Comparison of ENCODE assay signal across 8 cellular contexts in the genomic region with DNA sequence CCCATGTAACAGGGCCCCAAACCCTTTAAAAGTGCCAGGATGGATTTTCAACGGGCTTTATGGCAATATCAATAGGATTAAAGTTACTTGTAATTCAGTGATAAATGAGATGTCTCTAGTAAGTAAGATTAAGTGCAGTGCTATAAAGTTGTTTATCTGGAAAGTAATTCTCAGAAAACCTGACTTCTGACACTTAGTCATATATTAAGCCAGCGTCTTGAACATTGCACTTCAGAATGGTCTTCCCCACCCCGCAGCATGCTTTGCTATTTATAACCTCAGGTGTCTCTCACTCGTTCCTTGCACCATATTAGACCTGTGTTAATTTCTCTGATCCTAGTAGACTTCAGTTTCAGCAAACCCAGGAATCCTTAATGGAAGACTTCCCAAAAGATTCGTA. TPM values are rescaled to one million over a fixed set of nuclear protein-coding genes. Genes with fewer than 3 reads are reported as not detected.
DNase-seq lines count a peak whose midpoint lies in the region; ATAC-seq and TF ChIP-seq lines count a peak whose summit lies in the region.

No MANE protein-coding gene starts in this region.

- H4K8ac ChIP-seq in neuronal stem cell (ENCODE audit: low read depth, low read length): no peak overlapping the region

- H3K9me3 Mint-ChIP-seq in endothelial cell (ENCODE audit: unreplicated experiment): no peaks in the 10 kb centered on the region

- no peak for DNase-seq in endothelial cell (ENCODE audit: low spot score)
- no peak for DNase-seq in neuronal stem cell (ENCODE audit: low spot score)
- no peak for DNase-seq in NCI-H146 (lab: John Stamatoyannopoulos, UW)
- no peak for DNase-seq in GM19238 (ENCODE audit: insufficient read length, low spot score)

- no peak overlapping the region for H3K27ac Mint-ChIP-seq in endothelial cell (ENCODE audit: unreplicated experiment)

- H3K9me2 ChIP-seq in Loucy (replicated peaks; ENCODE audit: low read depth, low read length): no peaks in the 10 kb centered on the region

- H3F3A ChIP-seq in Loucy (ENCODE audit: low read depth): 0 out of 2 replicates have a peak, but pooled peaks cover 3% of the 10 kb centered on the region

- H3K23ac ChIP-seq in neuronal stem cell (ENCODE audit: low read depth, low read length, poor library complexity): no peak overlapping the region

- peaks cover 2% of the 10 kb centered on the region for H3K79me1 ChIP-seq in neuronal stem cell (ENCODE audit: low read depth, low read length)

- H4K20me1 ChIP-seq in BLaER1 (peaks cover 22% of the 10 kb centered on the region), Loucy (ENCODE audit: insufficient read depth, low read length, poor library complexity, severe bottlenecking) (no peaks in the 10 kb centered on the region)

- no peak overlapping the region for H2AK5ac ChIP-seq in neuronal stem cell (ENCODE audit: low read depth, low read length)

- no peak overlapping the region for H3K9ac ChIP-seq in BLaER1
- no peak overlapping the region for H3K9ac ChIP-seq in Loucy (ENCODE audit: low read depth, low read length, poor library complexity, severe bottlenecking)
- no peak overlapping the region for H3K9ac ChIP-seq in neuronal stem cell (ENCODE audit: low read depth, low read length, poor library complexity)

- no peak overlapping the region for H3K27ac ChIP-seq in BLaER1
- H3K27ac ChIP-seq in neuronal stem cell (replicated peaks; ENCODE audit: low read length): no peak overlapping the region

- H3K4me1 ChIP-seq in BLaER1: peaks cover 25% of the 10 kb centered on the region
- peaks cover 26% of the 10 kb centered on the region for H3K4me1 ChIP-seq in Loucy (ENCODE audit: insufficient read depth, low read length, poor library complexity, severe bottlenecking)
- H3K4me1 ChIP-seq in neuronal stem cell (ENCODE audit: control insufficient read depth in 2 of 2, insufficient read depth in 1 of 2, low read depth in 1 of 2, low read length in 2 of 2): peaks cover 9 to 11% of the 10 kb centered on the region in 2 donors

- H3K9me3 ChIP-seq in BLaER1 (no peaks in the 10 kb centered on the region), Loucy (ENCODE audit: insufficient read depth, low read depth, low read length) (no peaks in the 10 kb centered on the region), neuronal stem cell (replicated peaks in 1 of 2; ENCODE audit: control insufficient read depth in 2 of 2, insufficient read depth in 1 of 2, low read depth in 1 of 2, low read length in 2 of 2) (no peaks in the 10 kb centered on the region)

- peaks cover 6% of the 10 kb centered on the region for H3K27me3 Mint-ChIP-seq in endothelial cell (ENCODE audit: unreplicated experiment)

- no peak overlapping the region for H2BK5ac ChIP-seq in neuronal stem cell (ENCODE audit: low read length)

- no peak overlapping the region for H3K4ac ChIP-seq in neuronal stem cell (ENCODE audit: low read length)

- WGBS in neuronal stem cell (ENCODE audit: extremely low coverage in 2 of 2, insufficient read length in 2 of 2, insufficient replicate concordance in 1 of 2), 2 donors: no CpG with 5 or more reads among the region's 5 CpGs

- H3K36me3 Mint-ChIP-seq in endothelial cell (ENCODE audit: low read depth, unreplicated experiment): peaks cover 6% of the 10 kb centered on the region

- H2AFZ ChIP-seq in Loucy (ENCODE audit: low read length) (no peak overlapping the region), neuronal stem cell (ENCODE audit: low read length) (peak overlapping the region; percentile 85)

- H2BK12ac ChIP-seq in neuronal stem cell (ENCODE audit: low read length): no peak overlapping the region

- H3K4me2 ChIP-seq in BLaER1 (peak overlapping the region; percentile 100), Loucy (ENCODE audit: low read depth, low read length, poor library complexity, severe bottlenecking) (peak overlapping the region; percentile 90), neuronal stem cell (ENCODE audit: insufficient read depth, low read length, poor library complexity, severe bottlenecking) (no peak overlapping the region)

- H3K79me2 ChIP-seq in Loucy (ENCODE audit: insufficient read depth, low read length): no peaks in the 10 kb centered on the region

- no peak overlapping the region for H3K14ac ChIP-seq in neuronal stem cell (ENCODE audit: low read length)

- no peak overlapping the region for H2BK15ac ChIP-seq in neuronal stem cell (ENCODE audit: low read length)

- H3K18ac ChIP-seq in neuronal stem cell (ENCODE audit: low read length): no peak overlapping the region

- H3K4me3 Mint-ChIP-seq in endothelial cell (ENCODE audit: unreplicated experiment): peak overlapping the region; percentile 100

- no peak for ATAC-seq in HG03342 (IDR thresholded peaks at IDR 0.05; ENCODE audit: unreplicated experiment)
- no peak for ATAC-seq in GM19324 (IDR thresholded peaks at IDR 0.05; ENCODE audit: low FRiP score, unreplicated experiment)

- no peaks in the 10 kb centered on the region for H3K36me3 ChIP-seq in BLaER1
- H3K36me3 ChIP-seq in Loucy (ENCODE audit: insufficient read depth, low read length): no peaks in the 10 kb centered on the region
- no peaks in the 10 kb centered on the region for H3K36me3 ChIP-seq in neuronal stem cell (replicated peaks in 1 of 2; ENCODE audit: control insufficient read depth in 2 of 2, insufficient read depth in 2 of 2, low read length in 2 of 2)

- no peak overlapping the region for H4K91ac ChIP-seq in neuronal stem cell (ENCODE audit: low read depth, low read length, poor library complexity)

- no peak for TF ChIP-seq CTCF in Loucy (conservative IDR thresholded peaks at IDR 0.05; ENCODE audit: low read length)
- no peak for TF ChIP-seq CTCF in endothelial cell (IDR thresholded peaks at IDR 0.05; ENCODE audit: unreplicated experiment)

- H3K4me3 ChIP-seq in BLaER1: no peak overlapping the region
- H3K4me3 ChIP-seq in Loucy (ENCODE audit: low read length, poor library complexity, severe bottlenecking): no peak overlapping the region
- H3K4me3 ChIP-seq in neuronal stem cell (ENCODE audit: low read length in 2 of 2): peak overlapping the region in 1 of 2 donors; percentile 78

- H3K27me3 ChIP-seq in BLaER1 (peaks cover 40% of the 10 kb centered on the region), Loucy (ENCODE audit: insufficient read depth, low read length, poor library complexity, severe bottlenecking) (no peaks in the 10 kb centered on the region), neuronal stem cell (ENCODE audit: control insufficient read depth in 3 of 3, insufficient read depth in 3 of 3, low read depth in 1 of 3, low read length in 3 of 3) (no peaks in the 10 kb centered on the region)

- H2BK120ac ChIP-seq in neuronal stem cell (ENCODE audit: low read depth, low read length): no peak overlapping the region

- peaks cover 10% of the 10 kb centered on the region for H3K4me1 Mint-ChIP-seq in endothelial cell (ENCODE audit: unreplicated experiment)

RNA-seq across cellular contexts. Expression of gene MAF, which starts 2.1 kb away (rescaled TPM):
- 31.4 TPM for total RNA-seq in endothelial cell (ENCODE audit: unreplicated experiment)
- polyA plus RNA-seq in neuronal stem cell (2013, experiment 1 of 2): 8.2 TPM
- 8.4 TPM for polyA plus RNA-seq in neuronal stem cell (2013, experiment 2 of 2)
